1 cellular context compared by ENCODE assay signal in the genomic region with DNA sequence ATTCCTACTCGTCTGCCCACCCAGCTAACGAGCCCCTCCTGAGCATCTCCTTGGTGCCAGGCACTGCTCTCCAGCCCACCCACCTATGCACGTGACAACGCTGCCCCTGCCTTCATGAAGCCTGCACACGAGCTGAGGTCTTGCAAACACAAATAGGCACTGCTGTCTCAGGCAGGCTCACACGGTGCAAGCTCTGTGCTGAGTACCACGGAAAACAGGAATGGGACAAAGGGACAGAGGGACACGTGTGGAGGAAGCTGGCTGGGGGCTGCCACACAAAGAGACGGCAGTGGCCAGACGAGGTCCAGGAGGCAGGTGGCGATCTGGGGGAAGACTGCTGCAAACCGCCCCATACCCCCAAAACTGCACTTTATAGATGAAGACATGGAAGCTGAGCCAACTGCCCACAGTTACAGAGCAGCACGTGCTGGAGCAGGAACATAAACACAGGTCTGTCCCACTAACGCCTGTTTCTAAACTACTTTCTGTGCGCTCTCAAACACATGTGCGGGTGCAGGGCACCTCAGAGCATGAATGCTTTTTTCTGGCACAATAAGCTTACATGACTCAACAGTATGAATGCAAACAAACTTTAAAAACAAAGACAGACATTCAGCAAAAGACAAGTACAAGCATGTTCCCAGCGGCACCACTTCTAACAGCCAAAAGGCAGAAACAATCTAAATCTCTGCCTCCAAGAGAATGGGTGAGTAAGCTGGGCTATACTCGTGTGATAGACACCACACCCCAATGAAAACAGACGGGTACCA.
TF ChIP-seq lines count a peak whose summit lies in the region.

No MANE protein-coding gene starts in this region.

TF ChIP-seq in GM23338, 12 proteins besides CTCF, POLR2A, EP300 and RAD21 (continued from another document):
- TF ChIP-seq, protein P1, sequence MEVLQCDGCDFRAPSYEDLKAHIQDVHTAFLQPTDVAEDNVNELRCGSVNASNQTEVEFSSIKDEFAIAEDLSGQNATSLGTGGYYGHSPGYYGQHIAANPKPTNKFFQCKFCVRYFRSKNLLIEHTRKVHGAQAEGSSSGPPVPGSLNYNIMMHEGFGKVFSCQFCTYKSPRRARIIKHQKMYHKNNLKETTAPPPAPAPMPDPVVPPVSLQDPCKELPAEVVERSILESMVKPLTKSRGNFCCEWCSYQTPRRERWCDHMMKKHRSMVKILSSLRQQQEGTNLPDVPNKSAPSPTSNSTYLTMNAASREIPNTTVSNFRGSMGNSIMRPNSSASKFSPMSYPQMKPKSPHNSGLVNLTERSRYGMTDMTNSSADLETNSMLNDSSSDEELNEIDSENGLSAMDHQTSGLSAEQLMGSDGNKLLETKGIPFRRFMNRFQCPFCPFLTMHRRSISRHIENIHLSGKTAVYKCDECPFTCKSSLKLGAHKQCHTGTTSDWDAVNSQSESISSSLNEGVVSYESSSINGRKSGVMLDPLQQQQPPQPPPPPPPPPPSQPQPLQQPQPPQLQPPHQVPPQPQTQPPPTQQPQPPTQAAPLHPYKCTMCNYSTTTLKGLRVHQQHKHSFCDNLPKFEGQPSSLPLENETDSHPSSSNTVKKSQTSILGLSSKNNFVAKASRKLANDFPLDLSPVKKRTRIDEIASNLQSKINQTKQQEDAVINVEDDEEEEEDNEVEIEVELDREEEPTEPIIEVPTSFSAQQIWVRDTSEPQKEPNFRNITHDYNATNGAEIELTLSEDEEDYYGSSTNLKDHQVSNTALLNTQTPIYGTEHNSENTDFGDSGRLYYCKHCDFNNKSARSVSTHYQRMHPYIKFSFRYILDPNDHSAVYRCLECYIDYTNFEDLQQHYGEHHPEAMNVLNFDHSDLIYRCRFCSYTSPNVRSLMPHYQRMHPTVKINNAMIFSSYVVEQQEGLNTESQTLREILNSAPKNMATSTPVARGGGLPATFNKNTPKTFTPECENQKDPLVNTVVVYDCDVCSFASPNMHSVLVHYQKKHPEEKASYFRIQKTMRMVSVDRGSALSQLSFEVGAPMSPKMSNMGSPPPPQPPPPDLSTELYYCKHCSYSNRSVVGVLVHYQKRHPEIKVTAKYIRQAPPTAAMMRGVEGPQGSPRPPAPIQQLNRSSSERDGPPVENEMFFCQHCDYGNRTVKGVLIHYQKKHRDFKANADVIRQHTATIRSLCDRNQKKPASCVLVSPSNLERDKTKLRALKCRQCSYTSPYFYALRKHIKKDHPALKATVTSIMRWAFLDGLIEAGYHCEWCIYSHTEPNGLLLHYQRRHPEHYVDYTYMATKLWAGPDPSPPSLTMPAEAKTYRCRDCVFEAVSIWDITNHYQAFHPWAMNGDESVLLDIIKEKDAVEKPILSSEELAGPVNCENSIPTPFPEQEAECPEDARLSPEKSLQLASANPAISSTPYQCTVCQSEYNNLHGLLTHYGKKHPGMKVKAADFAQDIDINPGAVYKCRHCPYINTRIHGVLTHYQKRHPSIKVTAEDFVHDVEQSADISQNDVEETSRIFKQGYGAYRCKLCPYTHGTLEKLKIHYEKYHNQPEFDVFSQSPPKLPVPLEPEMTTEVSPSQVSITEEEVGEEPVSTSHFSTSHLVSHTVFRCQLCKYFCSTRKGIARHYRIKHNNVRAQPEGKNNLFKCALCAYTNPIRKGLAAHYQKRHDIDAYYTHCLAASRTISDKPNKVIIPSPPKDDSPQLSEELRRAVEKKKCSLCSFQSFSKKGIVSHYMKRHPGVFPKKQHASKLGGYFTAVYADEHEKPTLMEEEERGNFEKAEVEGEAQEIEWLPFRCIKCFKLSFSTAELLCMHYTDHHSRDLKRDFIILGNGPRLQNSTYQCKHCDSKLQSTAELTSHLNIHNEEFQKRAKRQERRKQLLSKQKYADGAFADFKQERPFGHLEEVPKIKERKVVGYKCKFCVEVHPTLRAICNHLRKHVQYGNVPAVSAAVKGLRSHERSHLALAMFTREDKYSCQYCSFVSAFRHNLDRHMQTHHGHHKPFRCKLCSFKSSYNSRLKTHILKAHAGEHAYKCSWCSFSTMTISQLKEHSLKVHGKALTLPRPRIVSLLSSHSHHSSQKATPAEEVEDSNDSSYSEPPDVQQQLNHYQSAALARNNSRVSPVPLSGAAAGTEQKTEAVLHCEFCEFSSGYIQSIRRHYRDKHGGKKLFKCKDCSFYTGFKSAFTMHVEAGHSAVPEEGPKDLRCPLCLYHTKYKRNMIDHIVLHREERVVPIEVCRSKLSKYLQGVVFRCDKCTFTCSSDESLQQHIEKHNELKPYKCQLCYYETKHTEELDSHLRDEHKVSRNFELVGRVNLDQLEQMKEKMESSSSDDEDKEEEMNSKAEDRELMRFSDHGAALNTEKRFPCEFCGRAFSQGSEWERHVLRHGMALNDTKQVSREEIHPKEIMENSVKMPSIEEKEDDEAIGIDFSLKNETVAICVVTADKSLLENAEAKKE (CRISPR knock-in tag; IDR thresholded peaks at IDR 0.05) = no peak
- no peak for TF ChIP-seq EZH2 (IDR thresholded peaks at IDR 0.05; ENCODE audit: low read depth, unreplicated experiment)
TF ChIP-seq in GM23338: peak in this region for 0.
